1 cellular context compared by ENCODE assay signal in the genomic region with DNA sequence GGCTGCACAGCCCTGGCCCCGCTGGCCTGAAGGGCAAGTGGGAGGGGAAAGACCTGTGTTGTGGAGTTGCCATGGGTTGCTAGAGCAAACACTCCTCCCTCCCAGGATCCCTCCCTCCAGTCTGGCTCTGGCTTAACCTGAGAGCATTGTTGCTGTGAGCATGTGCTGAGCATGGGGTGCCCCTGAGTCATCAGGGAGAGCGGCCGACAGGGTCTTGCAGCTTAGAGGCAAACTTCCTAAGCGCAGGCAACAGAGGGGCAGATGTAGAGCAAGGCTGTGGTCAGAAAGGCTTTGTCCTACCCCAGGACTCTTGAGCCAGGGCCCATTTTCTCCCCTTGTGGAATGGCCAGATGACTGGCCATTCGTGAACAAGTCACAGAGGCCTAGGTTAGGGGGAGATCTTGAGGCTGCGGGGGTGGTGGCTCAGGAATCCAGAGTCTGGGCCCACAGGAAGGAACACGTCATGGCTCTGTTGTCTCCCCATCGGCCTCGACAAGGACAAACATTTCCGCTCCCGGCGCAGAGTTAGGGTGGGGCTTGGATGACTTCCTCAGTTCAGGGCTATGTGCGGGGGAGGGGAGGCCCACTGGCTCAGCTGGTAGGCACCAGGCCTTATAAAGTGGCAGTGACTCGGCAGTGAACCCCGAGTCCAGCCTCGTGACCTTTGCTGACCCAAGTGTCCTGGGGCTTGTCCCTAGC.
TF ChIP-seq lines count a peak whose summit lies in the region.

No MANE protein-coding gene starts in this region.

TF ChIP-seq in K562, 482 proteins besides CTCF, POLR2A, EP300 and RAD21 (continued from another document and continues in another):
- peak; percentile 90 for TF ChIP-seq GABPB1 (CRISPR knock-in tag; IDR thresholded peaks at IDR 0.05)
- TF ChIP-seq KAT7 (CRISPR knock-in tag; IDR thresholded peaks at IDR 0.05; ENCODE audit: borderline replicate concordance) = peak; percentile 92
- TF ChIP-seq ZNF778 (CRISPR knock-in tag; IDR thresholded peaks at IDR 0.05) = no peak
- TF ChIP-seq CBFB (CRISPR knock-in tag; IDR thresholded peaks at IDR 0.05) = 0 out of 2 replicates have a peak, but pooled peaks have one; percentile 3
- TF ChIP-seq SETDB1 (IDR thresholded peaks at IDR 0.05; ENCODE audit: low read length) = peak; percentile 67
- TF ChIP-seq NCOA6 (IDR thresholded peaks at IDR 0.05) = no peak
- TF ChIP-seq, protein P1, sequence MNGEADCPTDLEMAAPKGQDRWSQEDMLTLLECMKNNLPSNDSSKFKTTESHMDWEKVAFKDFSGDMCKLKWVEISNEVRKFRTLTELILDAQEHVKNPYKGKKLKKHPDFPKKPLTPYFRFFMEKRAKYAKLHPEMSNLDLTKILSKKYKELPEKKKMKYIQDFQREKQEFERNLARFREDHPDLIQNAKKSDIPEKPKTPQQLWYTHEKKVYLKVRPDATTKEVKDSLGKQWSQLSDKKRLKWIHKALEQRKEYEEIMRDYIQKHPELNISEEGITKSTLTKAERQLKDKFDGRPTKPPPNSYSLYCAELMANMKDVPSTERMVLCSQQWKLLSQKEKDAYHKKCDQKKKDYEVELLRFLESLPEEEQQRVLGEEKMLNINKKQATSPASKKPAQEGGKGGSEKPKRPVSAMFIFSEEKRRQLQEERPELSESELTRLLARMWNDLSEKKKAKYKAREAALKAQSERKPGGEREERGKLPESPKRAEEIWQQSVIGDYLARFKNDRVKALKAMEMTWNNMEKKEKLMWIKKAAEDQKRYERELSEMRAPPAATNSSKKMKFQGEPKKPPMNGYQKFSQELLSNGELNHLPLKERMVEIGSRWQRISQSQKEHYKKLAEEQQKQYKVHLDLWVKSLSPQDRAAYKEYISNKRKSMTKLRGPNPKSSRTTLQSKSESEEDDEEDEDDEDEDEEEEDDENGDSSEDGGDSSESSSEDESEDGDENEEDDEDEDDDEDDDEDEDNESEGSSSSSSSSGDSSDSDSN (IDR thresholded peaks at IDR 0.05; ENCODE audit: borderline replicate concordance in 1 of 2, low read depth in 2 of 2, low read length in 2 of 2) = peak in 1 of 2 experiments; percentile 11; a peak in 1 of 4 replicates
- no peak for TF ChIP-seq FOS (IDR thresholded peaks at IDR 0.05; ENCODE audit: extremely low read depth, insufficient read length)
- TF ChIP-seq EWSR1 (IDR thresholded peaks at IDR 0.05; ENCODE audit: borderline replicate concordance, low read depth, partially characterized antibody) = no peak
- peak; percentile 95 for TF ChIP-seq MYC (IDR thresholded peaks at IDR 0.05; ENCODE audit: low read depth, low read length)
- TF ChIP-seq MYC (CRISPR knock-in tag; IDR thresholded peaks at IDR 0.05; ENCODE audit: borderline replicate concordance, low read depth) = peak; percentile 54; the same call in 1 of the 2 replicates
- peak; percentile 99 for TF ChIP-seq FOSL1 (tag; conservative IDR thresholded peaks at IDR 0.05)
- peak; percentile 1; the same call in 1 of the 2 replicates for TF ChIP-seq TAL1 (IDR thresholded peaks at IDR 0.05)
- TF ChIP-seq, protein P2, sequence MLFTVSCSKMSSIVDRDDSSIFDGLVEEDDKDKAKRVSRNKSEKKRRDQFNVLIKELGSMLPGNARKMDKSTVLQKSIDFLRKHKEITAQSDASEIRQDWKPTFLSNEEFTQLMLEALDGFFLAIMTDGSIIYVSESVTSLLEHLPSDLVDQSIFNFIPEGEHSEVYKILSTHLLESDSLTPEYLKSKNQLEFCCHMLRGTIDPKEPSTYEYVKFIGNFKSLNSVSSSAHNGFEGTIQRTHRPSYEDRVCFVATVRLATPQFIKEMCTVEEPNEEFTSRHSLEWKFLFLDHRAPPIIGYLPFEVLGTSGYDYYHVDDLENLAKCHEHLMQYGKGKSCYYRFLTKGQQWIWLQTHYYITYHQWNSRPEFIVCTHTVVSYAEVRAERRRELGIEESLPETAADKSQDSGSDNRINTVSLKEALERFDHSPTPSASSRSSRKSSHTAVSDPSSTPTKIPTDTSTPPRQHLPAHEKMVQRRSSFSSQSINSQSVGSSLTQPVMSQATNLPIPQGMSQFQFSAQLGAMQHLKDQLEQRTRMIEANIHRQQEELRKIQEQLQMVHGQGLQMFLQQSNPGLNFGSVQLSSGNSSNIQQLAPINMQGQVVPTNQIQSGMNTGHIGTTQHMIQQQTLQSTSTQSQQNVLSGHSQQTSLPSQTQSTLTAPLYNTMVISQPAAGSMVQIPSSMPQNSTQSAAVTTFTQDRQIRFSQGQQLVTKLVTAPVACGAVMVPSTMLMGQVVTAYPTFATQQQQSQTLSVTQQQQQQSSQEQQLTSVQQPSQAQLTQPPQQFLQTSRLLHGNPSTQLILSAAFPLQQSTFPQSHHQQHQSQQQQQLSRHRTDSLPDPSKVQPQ (CRISPR knock-in tag; IDR thresholded peaks at IDR 0.05; ENCODE audit: borderline replicate concordance) = no peak
- no peak; the same call in 1 of the 2 replicates for TF ChIP-seq ZNF77 (CRISPR knock-in tag; IDR thresholded peaks at IDR 0.05)
- TF ChIP-seq XRCC3 (IDR thresholded peaks at IDR 0.05) = no peak
- peak; percentile 89 for TF ChIP-seq NFRKB (IDR thresholded peaks at IDR 0.05; ENCODE audit: low read depth)
- TF ChIP-seq RBM15 (IDR thresholded peaks at IDR 0.05; ENCODE audit: insufficient read depth, low read length) = no peak
- TF ChIP-seq, protein P3, sequence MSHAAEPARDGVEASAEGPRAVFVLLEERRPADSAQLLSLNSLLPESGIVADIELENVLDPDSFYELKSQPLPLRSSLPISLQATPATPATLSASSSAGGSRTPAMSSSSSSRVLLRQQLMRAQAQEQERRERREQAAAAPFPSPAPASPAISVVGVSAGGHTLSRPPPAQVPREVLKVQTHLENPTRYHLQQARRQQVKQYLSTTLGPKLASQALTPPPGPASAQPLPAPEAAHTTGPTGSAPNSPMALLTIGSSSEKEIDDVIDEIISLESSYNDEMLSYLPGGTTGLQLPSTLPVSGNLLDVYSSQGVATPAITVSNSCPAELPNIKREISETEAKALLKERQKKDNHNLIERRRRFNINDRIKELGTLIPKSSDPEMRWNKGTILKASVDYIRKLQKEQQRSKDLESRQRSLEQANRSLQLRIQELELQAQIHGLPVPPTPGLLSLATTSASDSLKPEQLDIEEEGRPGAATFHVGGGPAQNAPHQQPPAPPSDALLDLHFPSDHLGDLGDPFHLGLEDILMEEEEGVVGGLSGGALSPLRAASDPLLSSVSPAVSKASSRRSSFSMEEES (CRISPR knock-in tag; IDR thresholded peaks at IDR 0.05) = peak; percentile 42; the same call in 1 of the 2 replicates
- TF ChIP-seq SMARCB1 (IDR thresholded peaks at IDR 0.05; ENCODE audit: insufficient read length, low read depth) = no peak
- TF ChIP-seq HIVEP1 (CRISPR knock-in tag; IDR thresholded peaks at IDR 0.05) = 0 out of 2 replicates have a peak, but pooled peaks have one; percentile 40
- TF ChIP-seq GATAD2B (IDR thresholded peaks at IDR 0.05; ENCODE audit: borderline replicate concordance) = peak; percentile 85; the same call in 1 of the 2 replicates
- TF ChIP-seq PHB (CRISPR knock-in tag; IDR thresholded peaks at IDR 0.05) = peak; percentile 64; the same call in 1 of the 2 replicates
- peak; percentile 95 for TF ChIP-seq NUFIP1 (IDR thresholded peaks at IDR 0.05; ENCODE audit: partially characterized antibody)
- no peak; the same call in 1 of the 2 replicates for TF ChIP-seq ZNF263 (CRISPR knock-in tag; IDR thresholded peaks at IDR 0.05; ENCODE audit: borderline replicate concordance)
- no peak for TF ChIP-seq MTF1 (CRISPR knock-in tag; IDR thresholded peaks at IDR 0.05; ENCODE audit: borderline replicate concordance)
- TF ChIP-seq, protein P4, sequence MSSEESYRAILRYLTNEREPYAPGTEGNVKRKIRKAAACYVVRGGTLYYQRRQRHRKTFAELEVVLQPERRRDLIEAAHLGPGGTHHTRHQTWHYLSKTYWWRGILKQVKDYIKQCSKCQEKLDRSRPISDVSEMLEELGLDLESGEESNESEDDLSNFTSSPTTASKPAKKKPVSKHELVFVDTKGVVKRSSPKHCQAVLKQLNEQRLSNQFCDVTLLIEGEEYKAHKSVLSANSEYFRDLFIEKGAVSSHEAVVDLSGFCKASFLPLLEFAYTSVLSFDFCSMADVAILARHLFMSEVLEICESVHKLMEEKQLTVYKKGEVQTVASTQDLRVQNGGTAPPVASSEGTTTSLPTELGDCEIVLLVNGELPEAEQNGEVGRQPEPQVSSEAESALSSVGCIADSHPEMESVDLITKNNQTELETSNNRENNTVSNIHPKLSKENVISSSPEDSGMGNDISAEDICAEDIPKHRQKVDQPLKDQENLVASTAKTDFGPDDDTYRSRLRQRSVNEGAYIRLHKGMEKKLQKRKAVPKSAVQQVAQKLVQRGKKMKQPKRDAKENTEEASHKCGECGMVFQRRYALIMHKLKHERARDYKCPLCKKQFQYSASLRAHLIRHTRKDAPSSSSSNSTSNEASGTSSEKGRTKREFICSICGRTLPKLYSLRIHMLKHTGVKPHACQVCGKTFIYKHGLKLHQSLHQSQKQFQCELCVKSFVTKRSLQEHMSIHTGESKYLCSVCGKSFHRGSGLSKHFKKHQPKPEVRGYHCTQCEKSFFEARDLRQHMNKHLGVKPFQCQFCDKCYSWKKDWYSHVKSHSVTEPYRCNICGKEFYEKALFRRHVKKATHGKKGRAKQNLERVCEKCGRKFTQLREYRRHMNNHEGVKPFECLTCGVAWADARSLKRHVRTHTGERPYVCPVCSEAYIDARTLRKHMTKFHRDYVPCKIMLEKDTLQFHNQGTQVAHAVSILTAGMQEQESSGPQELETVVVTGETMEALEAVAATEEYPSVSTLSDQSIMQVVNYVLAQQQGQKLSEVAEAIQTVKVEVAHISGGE (CRISPR knock-in tag; IDR thresholded peaks at IDR 0.05) = peak in 1 of 3 experiments; percentile 91; a peak in 2 of 6 replicates
- TF ChIP-seq ZNF717 (CRISPR knock-in tag; IDR thresholded peaks at IDR 0.05) = no peak
- peak; percentile 91 for TF ChIP-seq POLR2H (tag; IDR thresholded peaks at IDR 0.05; ENCODE audit: low read depth)
- no peak for TF ChIP-seq SIRT6 (IDR thresholded peaks at IDR 0.05; ENCODE audit: low read depth, low read length)
- peak; percentile 78 for TF ChIP-seq NR2C2 (CRISPR knock-in tag; IDR thresholded peaks at IDR 0.05)
- peak; percentile 95 for TF ChIP-seq NR2C2 (tag; IDR thresholded peaks at IDR 0.05)
- TF ChIP-seq CREB1 (IDR thresholded peaks at IDR 0.05) = peak; percentile 77
- peak; percentile 81 for TF ChIP-seq CREB1 (CRISPR knock-in tag; IDR thresholded peaks at IDR 0.05)
- TF ChIP-seq, protein P5, sequence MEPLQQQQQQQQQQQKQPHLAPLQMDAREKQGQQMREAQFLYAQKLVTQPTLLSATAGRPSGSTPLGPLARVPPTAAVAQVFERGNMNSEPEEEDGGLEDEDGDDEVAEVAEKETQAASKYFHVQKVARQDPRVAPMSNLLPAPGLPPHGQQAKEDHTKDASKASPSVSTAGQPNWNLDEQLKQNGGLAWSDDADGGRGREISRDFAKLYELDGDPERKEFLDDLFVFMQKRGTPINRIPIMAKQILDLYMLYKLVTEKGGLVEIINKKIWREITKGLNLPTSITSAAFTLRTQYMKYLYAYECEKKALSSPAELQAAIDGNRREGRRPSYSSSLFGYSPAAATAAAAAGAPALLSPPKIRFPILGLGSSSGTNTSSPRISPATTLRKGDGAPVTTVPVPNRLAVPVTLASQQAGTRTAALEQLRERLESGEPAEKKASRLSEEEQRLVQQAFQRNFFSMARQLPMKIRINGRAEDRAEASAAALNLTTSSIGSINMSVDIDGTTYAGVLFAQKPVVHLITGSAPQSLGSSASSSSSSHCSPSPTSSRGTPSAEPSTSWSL (CRISPR knock-in tag; IDR thresholded peaks at IDR 0.05; ENCODE audit: borderline replicate concordance) = peak; percentile 22; the same call in 1 of the 2 replicates
- TF ChIP-seq TEAD1 (CRISPR knock-in tag; IDR thresholded peaks at IDR 0.05) = peak; percentile 76 to 91
- TF ChIP-seq ZNF695 (CRISPR knock-in tag; IDR thresholded peaks at IDR 0.05) = no peak; the same call in 1 of the 2 replicates
- no peak for TF ChIP-seq TGIF2 (CRISPR knock-in tag; IDR thresholded peaks at IDR 0.05)
- peak in 1 of 2 experiments; percentile 72; a peak in 3 of 4 replicates for TF ChIP-seq TRIM24 (IDR thresholded peaks at IDR 0.05)
- no peak for TF ChIP-seq ZNF561 (CRISPR knock-in tag; conservative IDR thresholded peaks at IDR 0.05)
- TF ChIP-seq RBM22 (IDR thresholded peaks at IDR 0.05; ENCODE audit: low read depth, low read length, poor library complexity, severe bottlenecking) = peak; percentile 2
- TF ChIP-seq YBX1 (IDR thresholded peaks at IDR 0.05) = no peak
- peak; percentile 15; the same call in 1 of the 2 replicates for TF ChIP-seq ZKSCAN1 (IDR thresholded peaks at IDR 0.05; ENCODE audit: low read depth, low read length)
- no peak for TF ChIP-seq RAD51 (IDR thresholded peaks at IDR 0.05; ENCODE audit: borderline replicate concordance, low read depth)
- TF ChIP-seq ZNF76 (CRISPR knock-in tag; IDR thresholded peaks at IDR 0.05; ENCODE audit: borderline replicate concordance) = 0 out of 2 replicates have a peak, but pooled peaks have one; percentile 54
- no peak for TF ChIP-seq HNRNPH1 (optimal IDR thresholded peaks at IDR 0.05; ENCODE audit: low read depth, low read length)
- TF ChIP-seq, protein P6, sequence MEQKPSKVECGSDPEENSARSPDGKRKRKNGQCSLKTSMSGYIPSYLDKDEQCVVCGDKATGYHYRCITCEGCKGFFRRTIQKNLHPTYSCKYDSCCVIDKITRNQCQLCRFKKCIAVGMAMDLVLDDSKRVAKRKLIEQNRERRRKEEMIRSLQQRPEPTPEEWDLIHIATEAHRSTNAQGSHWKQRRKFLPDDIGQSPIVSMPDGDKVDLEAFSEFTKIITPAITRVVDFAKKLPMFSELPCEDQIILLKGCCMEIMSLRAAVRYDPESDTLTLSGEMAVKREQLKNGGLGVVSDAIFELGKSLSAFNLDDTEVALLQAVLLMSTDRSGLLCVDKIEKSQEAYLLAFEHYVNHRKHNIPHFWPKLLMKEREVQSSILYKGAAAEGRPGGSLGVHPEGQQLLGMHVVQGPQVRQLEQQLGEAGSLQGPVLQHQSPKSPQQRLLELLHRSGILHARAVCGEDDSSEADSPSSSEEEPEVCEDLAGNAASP (IDR thresholded peaks at IDR 0.05) = no peak
- TF ChIP-seq, protein P7, sequence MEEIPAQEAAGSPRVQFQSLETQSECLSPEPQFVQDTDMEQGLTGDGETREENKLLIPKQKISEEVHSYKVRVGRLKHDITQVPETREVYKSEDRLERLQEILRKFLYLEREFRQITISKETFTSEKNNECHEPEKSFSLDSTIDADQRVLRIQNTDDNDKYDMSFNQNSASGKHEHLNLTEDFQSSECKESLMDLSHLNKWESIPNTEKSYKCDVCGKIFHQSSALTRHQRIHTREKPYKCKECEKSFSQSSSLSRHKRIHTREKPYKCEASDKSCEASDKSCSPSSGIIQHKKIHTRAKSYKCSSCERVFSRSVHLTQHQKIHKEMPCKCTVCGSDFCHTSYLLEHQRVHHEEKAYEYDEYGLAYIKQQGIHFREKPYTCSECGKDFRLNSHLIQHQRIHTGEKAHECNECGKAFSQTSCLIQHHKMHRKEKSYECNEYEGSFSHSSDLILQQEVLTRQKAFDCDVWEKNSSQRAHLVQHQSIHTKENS (CRISPR knock-in tag; IDR thresholded peaks at IDR 0.05) = no peak
- peak; percentile 92 for TF ChIP-seq HDAC8 (tag; IDR thresholded peaks at IDR 0.05)
- no peak for TF ChIP-seq TAF15 (IDR thresholded peaks at IDR 0.05; ENCODE audit: low read depth, low read length)
- peak; percentile 83 for TF ChIP-seq ARID1B (IDR thresholded peaks at IDR 0.05)
- TF ChIP-seq, protein P8, sequence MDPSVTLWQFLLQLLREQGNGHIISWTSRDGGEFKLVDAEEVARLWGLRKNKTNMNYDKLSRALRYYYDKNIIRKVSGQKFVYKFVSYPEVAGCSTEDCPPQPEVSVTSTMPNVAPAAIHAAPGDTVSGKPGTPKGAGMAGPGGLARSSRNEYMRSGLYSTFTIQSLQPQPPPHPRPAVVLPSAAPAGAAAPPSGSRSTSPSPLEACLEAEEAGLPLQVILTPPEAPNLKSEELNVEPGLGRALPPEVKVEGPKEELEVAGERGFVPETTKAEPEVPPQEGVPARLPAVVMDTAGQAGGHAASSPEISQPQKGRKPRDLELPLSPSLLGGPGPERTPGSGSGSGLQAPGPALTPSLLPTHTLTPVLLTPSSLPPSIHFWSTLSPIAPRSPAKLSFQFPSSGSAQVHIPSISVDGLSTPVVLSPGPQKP (CRISPR knock-in tag; IDR thresholded peaks at IDR 0.05) = no peak
